In the genomic region with DNA sequence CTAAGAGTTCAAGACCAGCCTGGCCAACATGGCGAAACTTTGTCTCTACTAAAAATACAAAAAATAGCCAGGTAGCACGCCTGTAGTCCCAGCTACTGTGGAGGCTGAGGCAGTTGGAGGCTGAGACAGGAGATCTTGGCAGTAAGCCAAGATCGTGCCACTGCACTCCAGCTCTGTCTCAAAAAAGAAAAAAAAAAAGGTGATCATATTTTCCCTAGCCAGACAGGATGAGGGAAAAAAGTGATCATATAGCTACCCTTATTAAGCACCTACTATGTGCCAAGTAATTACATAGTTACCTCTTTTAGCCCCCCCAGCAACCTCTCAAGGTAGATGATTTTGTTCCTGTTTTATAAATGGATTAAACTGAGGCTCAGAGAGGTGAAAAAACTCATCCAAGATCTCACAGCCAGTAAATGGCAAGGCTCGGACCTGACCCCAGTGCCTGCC, we compare ENCODE assay signal across 14 cellular contexts. TPM values are rescaled to one million over a fixed set of nuclear protein-coding genes. Genes with fewer than 3 reads are reported as not detected.
DNase-seq lines count a peak whose midpoint lies in the region; ATAC-seq, FAIRE-seq and TF ChIP-seq lines count a peak whose summit lies in the region.
"Had no signal": no experiment of that assay in that cellular context is flagged by ENCODE, and none has a peak within 500 bp of the region (broad histone marks: within the 10 kb centered on the region; RNA-seq: fewer than 3 reads in every experiment).

No MANE protein-coding gene starts in this region.

- H4K20me1 ChIP-seq in mammary epithelial cell (ENCODE audit: insufficient read depth, low read length), result no peaks in the 10 kb centered on the region
- no peaks in the 10 kb centered on the region for H4K20me1 ChIP-seq in endothelial cell of umbilical vein (replicated peaks; ENCODE audit: control insufficient read depth, extremely low read depth, insufficient read depth, low read length)

- intact Hi-C loops in MCF 10A (cut with micrococcal nuclease) (no loop called here), mammary epithelial cell (cut with micrococcal nuclease) (no loop called here), endothelial cell of umbilical vein (cut with micrococcal nuclease) (no loop called here)

- peak; percentile 53 for FAIRE-seq in endothelial cell of umbilical vein (lab: Jason Lieb, UNC)
- FAIRE-seq: kidney had no signal

- H3K9ac ChIP-seq in mammary epithelial cell (ENCODE audit: insufficient read depth, low read length) (no peak overlapping the region), endothelial cell of umbilical vein (replicated peaks; ENCODE audit: extremely low read depth, insufficient read depth, low read length) (no peak overlapping the region)

- no peak overlapping the region for H2AFZ ChIP-seq in mammary epithelial cell (ENCODE audit: low read depth, low read length)
- H2AFZ ChIP-seq in endothelial cell of umbilical vein (ENCODE audit: low read depth, low read length), result no peak overlapping the region

- H3K4me2 ChIP-seq in mammary epithelial cell (ENCODE audit: insufficient read depth, low read depth, low read length) (no peak overlapping the region), endothelial cell of umbilical vein (ENCODE audit: insufficient read depth, low read length) (no peak overlapping the region)

- H3K27ac Mint-ChIP-seq in MCF 10A (ENCODE audit: low read depth, unreplicated experiment) (no peak overlapping the region), immature natural killer cell (peak overlapping the region in 1 of 6 donors; percentile 66)
- peak overlapping the region; percentile 66 for H3K27ac Mint-ChIP-seq in stimulated activated naive B cell treated with anti-CD40 and anti-IgM and Interleukin-4, amounts not matched to agents 10 μg/mL and 1 μg/mL and 100 μg/mL, for 72 hours
- H3K27ac Mint-ChIP-seq: activated CD4-positive, alpha-beta T cell treated with anti-CD3 and anti-CD28 coated beads for 36 hours; activated naive CD8-positive, alpha-beta T cell had no signal

- H3K4me1 Mint-ChIP-seq in MCF 10A (ENCODE audit: insufficient read depth, unreplicated experiment), result peaks cover 6% of the 10 kb centered on the region
- peaks cover 0 to 4% of the 10 kb centered on the region in 2 donors for H3K4me1 Mint-ChIP-seq in stimulated activated naive B cell treated with anti-CD40 and anti-IgM and Interleukin-4, amounts not matched to agents 10 μg/mL and 1 μg/mL and 100 μg/mL, for 72 hours
- H3K4me1 Mint-ChIP-seq in immature natural killer cell, result no peaks in the 10 kb centered on the region
- H3K4me1 Mint-ChIP-seq: activated CD4-positive, alpha-beta T cell treated with anti-CD3 and anti-CD28 coated beads for 36 hours had no signal

- no peak for TF ChIP-seq CTCF in MCF 10A (IDR thresholded peaks at IDR 0.05; ENCODE audit: unreplicated experiment)
- no peak for TF ChIP-seq CTCF in mammary epithelial cell (conservative IDR thresholded peaks at IDR 0.05 in 1 of 2, IDR thresholded peaks at IDR 0.05 in 1 of 2; ENCODE audit: extremely low read depth in 1 of 2, insufficient read depth in 1 of 2, low read depth in 1 of 2, low read length in 2 of 2)
- TF ChIP-seq CTCF in endothelial cell of umbilical vein (IDR thresholded peaks at IDR 0.05; ENCODE audit: extremely low read depth in 1 of 2, insufficient read depth in 1 of 2, low read depth in 1 of 2, low read length in 2 of 2), result no peak

- H3K4me3 ChIP-seq in mammary epithelial cell (replicated peaks in 1 of 3; ENCODE audit: insufficient read depth in 1 of 3, low read depth in 2 of 3, low read length in 3 of 3), result no peak overlapping the region
- H3K4me3 ChIP-seq in endothelial cell of umbilical vein (replicated peaks in 1 of 3; ENCODE audit: insufficient read depth in 1 of 3, low read depth in 1 of 3, low read length in 3 of 3), result no peak overlapping the region
- H3K4me3 ChIP-seq: HAP-1 had no signal

- no peaks in the 10 kb centered on the region for H3K4me1 ChIP-seq in mammary epithelial cell (ENCODE audit: insufficient read depth, low read length)
- peaks cover 14% of the 10 kb centered on the region for H3K4me1 ChIP-seq in endothelial cell of umbilical vein (ENCODE audit: control insufficient read depth, extremely low read depth, insufficient read depth, low read length)

- BruUV-seq in MCF 10A (replicated peaks; lab: Mats Ljungman, UMichigan), result no TSS peak
- BruUV-seq in mammary epithelial cell (replicated peaks; lab: Mats Ljungman, UMichigan), result no TSS peak
- BruUV-seq in endothelial cell of umbilical vein (replicated peaks; lab: Mats Ljungman, UMichigan), result no TSS peak

- H3K4me3 Mint-ChIP-seq in MCF 10A (ENCODE audit: unreplicated experiment) (no peak overlapping the region), immature natural killer cell (no peak overlapping the region)
- no peak overlapping the region for H3K4me3 Mint-ChIP-seq in stimulated activated naive B cell treated with anti-CD40 and anti-IgM and Interleukin-4, amounts not matched to agents 10 μg/mL and 1 μg/mL and 100 μg/mL, for 72 hours
- H3K4me3 Mint-ChIP-seq: activated CD4-positive, alpha-beta T cell treated with anti-CD3 and anti-CD28 coated beads for 36 hours; activated naive CD8-positive, alpha-beta T cell had no signal

- CTCF ChIA-PET in MCF 10A (lab: Yijun Ruan, JAX), result interaction anchor here (0.6 to 26.7 kb wide), 9 partner anchors 9 to 232 kb away, joined by 3 to 604 read pairs (median 9); a partner anchor contains a TSS
- CTCF ChIA-PET in mammary epithelial cell (lab: Charles Lee; ENCODE audit: low non-redundant PET), result no interaction called here
- CTCF ChIA-PET in endothelial cell of umbilical vein (lab: Charles Lee), result interaction anchor here (0.7 to 13.5 kb wide), 6 partner anchors 9 to 479 kb away, joined by 3 to 413 read pairs (median 6); no protein-coding TSS in a partner anchor

- H3K36me3 ChIP-seq in mammary epithelial cell (ENCODE audit: insufficient read depth, low read length), result no peaks in the 10 kb centered on the region
- peaks cover 0 to 10% of the 10 kb centered on the region in 2 experiments for H3K36me3 ChIP-seq in endothelial cell of umbilical vein (ENCODE audit: control insufficient read depth in 2 of 2, extremely low read depth in 1 of 2, insufficient read depth in 2 of 2, low read length in 2 of 2)

- DNase-seq in MCF 10A (ENCODE audit: unreplicated experiment), result peak; percentile 35
- no peak for DNase-seq in mammary epithelial cell
- peak; percentile 2 for DNase-seq in NCI-H2227 treated with DMSO at 0.1 percent for 48 hours (lab: John Stamatoyannopoulos, UW)
- DNase-seq in endothelial cell of umbilical vein (ENCODE audit: low read depth, low spot score), result no peak
- DNase-seq in stimulated activated naive B cell treated with anti-CD40 and anti-IgM and Interleukin-4, amounts not matched to agents 10 μg/mL and 1 μg/mL and 100 μg/mL, for 72 hours, result no peak
- no peak for DNase-seq in immature natural killer cell
- DNase-seq in mucosa of gallbladder (ENCODE audit: low spot score), result no peak
- DNase-seq: activated CD4-positive, alpha-beta T cell treated with anti-CD3 and anti-CD28 coated beads for 36 hours; central memory CD4-positive, alpha-beta T cell had no signal

- peaks cover 74% of the 10 kb centered on the region for H3K36me3 Mint-ChIP-seq in MCF 10A (ENCODE audit: insufficient read depth, unreplicated experiment)
- peaks cover 41 to 63% of the 10 kb centered on the region in 2 donors for H3K36me3 Mint-ChIP-seq in stimulated activated naive B cell treated with anti-CD40 and anti-IgM and Interleukin-4, amounts not matched to agents 10 μg/mL and 1 μg/mL and 100 μg/mL, for 72 hours
- H3K36me3 Mint-ChIP-seq in immature natural killer cell, result peaks cover 6 to 22% (median 7%) of the 10 kb centered on the region in 3 donors

- H3K27me3 ChIP-seq in mammary epithelial cell (ENCODE audit: insufficient read depth, low read length), result no peaks in the 10 kb centered on the region
- H3K27me3 ChIP-seq in endothelial cell of umbilical vein (ENCODE audit: control insufficient read depth in 2 of 2, insufficient read depth in 2 of 2, low read length in 2 of 2), result no peaks in the 10 kb centered on the region

- H3K9me3 Mint-ChIP-seq in MCF 10A (ENCODE audit: unreplicated experiment) (no peaks in the 10 kb centered on the region), immature natural killer cell (no peaks in the 10 kb centered on the region)
- no peaks in the 10 kb centered on the region for H3K9me3 Mint-ChIP-seq in stimulated activated naive B cell treated with anti-CD40 and anti-IgM and Interleukin-4, amounts not matched to agents 10 μg/mL and 1 μg/mL and 100 μg/mL, for 72 hours

- H3K79me2 ChIP-seq in mammary epithelial cell (ENCODE audit: insufficient read depth, low read length), result no peaks in the 10 kb centered on the region
- H3K79me2 ChIP-seq in endothelial cell of umbilical vein (ENCODE audit: control insufficient read depth, insufficient read depth, low read length), result no peaks in the 10 kb centered on the region

- H3K27me3 Mint-ChIP-seq in MCF 10A (ENCODE audit: insufficient read depth, unreplicated experiment) (no peaks in the 10 kb centered on the region), immature natural killer cell (ENCODE audit: low read depth in 3 of 3) (peaks cover 0 to 3% (median 2%) of the 10 kb centered on the region in 3 donors)
- no peaks in the 10 kb centered on the region for H3K27me3 Mint-ChIP-seq in stimulated activated naive B cell treated with anti-CD40 and anti-IgM and Interleukin-4, amounts not matched to agents 10 μg/mL and 1 μg/mL and 100 μg/mL, for 72 hours
- H3K27me3 Mint-ChIP-seq: activated CD4-positive, alpha-beta T cell treated with anti-CD3 and anti-CD28 coated beads for 36 hours; activated naive CD8-positive, alpha-beta T cell had no signal

- ATAC-seq in stimulated activated naive B cell treated with anti-CD40 and anti-IgM and Interleukin-4, amounts not matched to agents 10 μg/mL and 1 μg/mL and 100 μg/mL, for 72 hours (replicated peaks), result no peak
- ATAC-seq in HG02588 (IDR thresholded peaks at IDR 0.05; ENCODE audit: unreplicated experiment), result no peak
- ATAC-seq: activated CD4-positive, alpha-beta T cell treated with anti-CD3 and anti-CD28 coated beads for 36 hours had no signal

- no peak for TF ChIP-seq POLR2A in endothelial cell of umbilical vein (IDR thresholded peaks at IDR 0.05; ENCODE audit: low read depth, low read length)

- in situ Hi-C loops in mammary epithelial cell (cut with MboI; ENCODE audit: low sequenced_read_pairs in 2 of 2), result no loop called here

- H3K9me1 ChIP-seq in endothelial cell of umbilical vein (replicated peaks; ENCODE audit: control insufficient read depth, extremely low read depth, insufficient read depth, low read length), result no peaks in the 10 kb centered on the region

- POLR2A ChIA-PET in MCF 10A (lab: Yijun Ruan, JAX) (no interaction called here), endothelial cell of umbilical vein (lab: Charles Lee) (interaction anchor here (0.6 to 0.7 kb wide), 2 partner anchors 391 to 495 kb away, joined by 3 to 5 read pairs; no protein-coding TSS in a partner anchor)

- dilution Hi-C loops in mammary epithelial cell (cut with HindIII; ENCODE audit: low sequenced_read_pairs), result no loop called here
- dilution Hi-C loops in endothelial cell of umbilical vein (cut with MboI; ENCODE audit: extremely low pct_ligation_motif_present, low sequenced_read_pairs), result no loop called here

- H3K27ac ChIP-seq in mammary epithelial cell (ENCODE audit: insufficient read depth, low read depth, low read length) (no peak overlapping the region), endothelial cell of umbilical vein (ENCODE audit: insufficient read depth, low read depth, low read length) (no peak overlapping the region)
- H3K27ac ChIP-seq: HL-60 had no signal

- H3K9me3 ChIP-seq in mammary epithelial cell (replicated peaks; ENCODE audit: insufficient read depth, low read length), result no peaks in the 10 kb centered on the region
- H3K9me3 ChIP-seq in endothelial cell of umbilical vein (replicated peaks; ENCODE audit: control insufficient read depth, insufficient read depth, low read length), result no peaks in the 10 kb centered on the region
- H3K9me3 ChIP-seq: HAP-1 had no signal

- WGBS in mammary epithelial cell (ENCODE audit: low coverage, missing lambda C conversion rate), result 33% methylated on average over 4 of the region's 4 CpGs

RNA-seq across cellular contexts. Expression of a gene that starts 18.1 kb away (rescaled TPM):
- total RNA-seq in MCF 10A (2022) (103 and 119 TPM in 2 replicates), mammary epithelial cell (10 to 100 TPM; 31.8 to 58.5 TPM), endothelial cell of umbilical vein (57.4 and 62.9 TPM in 2 replicates), mucosa of gallbladder (26.0 TPM)
- polyA plus RNA-seq in mammary epithelial cell (120 TPM), endothelial cell of umbilical vein (63.5 and 78.3 TPM in 2 replicates), immature natural killer cell (10 to 100 TPM; 32.6 to 35.5 (median 33.2) TPM)
- polyA minus RNA-seq in mammary epithelial cell (11.9 TPM), endothelial cell of umbilical vein (36.3 and 41.4 TPM in 2 replicates)
- 120 and 121 TPM in 2 replicates for polyA plus RNA-seq in endothelial cell of umbilical vein (2011; cell fraction: cytosol; rRNA removed)
- 37.8 and 41.6 TPM in 2 replicates for polyA plus RNA-seq in endothelial cell of umbilical vein (2011; cell fraction: nucleus; rRNA removed)
- polyA plus RNA-seq in endothelial cell of umbilical vein (2012), result 66.0 and 106 TPM in 2 replicates
- polyA minus RNA-seq in endothelial cell of umbilical vein (2011; cell fraction: cytosol; rRNA and poly(A)+ RNA removed), result 36.6 TPM
- polyA minus RNA-seq in endothelial cell of umbilical vein (2011; cell fraction: nucleus; rRNA and poly(A)+ RNA removed), result 5.0 and 5.1 TPM in 2 replicates

RNA-seq across cellular contexts. Expression of a gene that starts 42.5 kb away (rescaled TPM):
- 171 and 243 TPM in 2 replicates for total RNA-seq in MCF 10A (2022)
- 100 to 1,000 TPM; 147 to 154 TPM for total RNA-seq in mammary epithelial cell
- 213 TPM for polyA plus RNA-seq in mammary epithelial cell
- 157 TPM for polyA minus RNA-seq in mammary epithelial cell
- 217 and 222 TPM in 2 replicates for total RNA-seq in endothelial cell of umbilical vein
- 276 and 278 TPM in 2 replicates for polyA plus RNA-seq in endothelial cell of umbilical vein
- polyA plus RNA-seq in endothelial cell of umbilical vein (2011; cell fraction: cytosol; rRNA removed), result 260 and 263 TPM in 2 replicates
- polyA plus RNA-seq in endothelial cell of umbilical vein (2011; cell fraction: nucleus; rRNA removed), result 72.0 and 81.7 TPM in 2 replicates
- 395 and 462 TPM in 2 replicates for polyA plus RNA-seq in endothelial cell of umbilical vein (2012)
- polyA minus RNA-seq in endothelial cell of umbilical vein, result 420 and 442 TPM in 2 replicates
- polyA minus RNA-seq in endothelial cell of umbilical vein (2011; cell fraction: cytosol; rRNA and poly(A)+ RNA removed), result 38.9 TPM
- polyA minus RNA-seq in endothelial cell of umbilical vein (2011; cell fraction: nucleus; rRNA and poly(A)+ RNA removed), result 40.5 and 54.7 TPM in 2 replicates
- polyA plus RNA-seq in immature natural killer cell, result 100 to 1,000 TPM; 474 to 487 (median 485) TPM
- 260 TPM for total RNA-seq in mucosa of gallbladder

Comparison
In these comparisons a context has a peak if more than half of its experiments do, and no peak if none do; other contexts are left out.
1. DNase-seq: peak in MCF 10A (single experiment) and NCI-H2227 treated with DMSO at 0.1 percent for 48 hours (single experiment); none in mammary epithelial cell (single experiment), endothelial cell of umbilical vein (single experiment), stimulated activated naive B cell treated with anti-CD40 and anti-IgM and Interleukin-4, amounts not matched to agents 10 μg/mL and 1 μg/mL and 100 μg/mL, for 72 hours (single experiment), immature natural killer cell (0 of 3) and mucosa of gallbladder (single experiment).